ENCODE assay signal across 2 cellular contexts in genomic region chr1:23460519-23460918, GRCh38.
TF ChIP-seq lines count a peak whose summit lies in the region.

No MANE protein-coding gene starts in this region.

TF ChIP-seq in K562, 482 proteins besides CTCF, POLR2A, EP300 and RAD21:
- TF ChIP-seq ZNF347 (CRISPR knock-in tag; IDR thresholded peaks at IDR 0.05; ENCODE audit: low read depth) (no peak), THAP7 (CRISPR knock-in tag; IDR thresholded peaks at IDR 0.05) (no peak), NFE2 (IDR thresholded peaks at IDR 0.05; ENCODE audit: low read depth) (peak; percentile 54), MAFK (IDR thresholded peaks at IDR 0.05; ENCODE audit: low read length) (peak; percentile 17; the same call in 1 of the 2 replicates), THRAP3 (IDR thresholded peaks at IDR 0.05; ENCODE audit: borderline replicate concordance) (no peak), RFX7 (CRISPR knock-in tag; IDR thresholded peaks at IDR 0.05) (no peak), C11orf30 (IDR thresholded peaks at IDR 0.05; ENCODE audit: low read depth) (peak; percentile 67), CBFB (CRISPR knock-in tag; IDR thresholded peaks at IDR 0.05) (no peak), ZNF316 (IDR thresholded peaks at IDR 0.05) (peak; percentile 71), MAFG (tag; conservative IDR thresholded peaks at IDR 0.05) (peak; percentile 59)
- TF ChIP-seq, protein P1, sequence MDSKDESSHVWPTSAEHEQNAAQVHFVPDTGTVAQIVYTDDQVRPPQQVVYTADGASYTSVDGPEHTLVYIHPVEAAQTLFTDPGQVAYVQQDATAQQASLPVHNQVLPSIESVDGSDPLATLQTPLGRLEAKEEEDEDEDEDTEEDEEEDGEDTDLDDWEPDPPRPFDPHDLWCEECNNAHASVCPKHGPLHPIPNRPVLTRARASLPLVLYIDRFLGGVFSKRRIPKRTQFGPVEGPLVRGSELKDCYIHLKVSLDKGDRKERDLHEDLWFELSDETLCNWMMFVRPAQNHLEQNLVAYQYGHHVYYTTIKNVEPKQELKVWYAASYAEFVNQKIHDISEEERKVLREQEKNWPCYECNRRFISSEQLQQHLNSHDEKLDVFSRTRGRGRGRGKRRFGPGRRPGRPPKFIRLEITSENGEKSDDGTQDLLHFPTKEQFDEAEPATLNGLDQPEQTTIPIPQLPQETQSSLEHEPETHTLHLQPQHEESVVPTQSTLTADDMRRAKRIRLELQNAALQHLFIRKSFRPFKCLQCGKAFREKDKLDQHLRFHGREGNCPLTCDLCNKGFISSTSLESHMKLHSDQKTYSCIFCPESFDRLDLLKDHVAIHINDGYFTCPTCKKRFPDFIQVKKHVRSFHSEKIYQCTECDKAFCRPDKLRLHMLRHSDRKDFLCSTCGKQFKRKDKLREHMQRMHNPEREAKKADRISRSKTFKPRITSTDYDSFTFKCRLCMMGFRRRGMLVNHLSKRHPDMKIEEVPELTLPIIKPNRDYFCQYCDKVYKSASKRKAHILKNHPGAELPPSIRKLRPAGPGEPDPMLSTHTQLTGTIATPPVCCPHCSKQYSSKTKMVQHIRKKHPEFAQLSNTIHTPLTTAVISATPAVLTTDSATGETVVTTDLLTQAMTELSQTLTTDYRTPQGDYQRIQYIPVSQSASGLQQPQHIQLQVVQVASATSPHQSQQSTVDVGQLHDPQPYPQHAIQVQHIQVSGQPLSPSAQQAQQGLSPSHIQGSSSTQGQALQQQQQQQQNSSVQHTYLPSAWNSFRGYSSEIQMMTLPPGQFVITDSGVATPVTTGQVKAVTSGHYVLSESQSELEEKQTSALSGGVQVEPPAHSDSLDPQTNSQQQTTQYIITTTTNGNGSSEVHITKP (IDR thresholded peaks at IDR 0.05; ENCODE audit: partially characterized antibody) = peak; percentile 36
TF ChIP-seq in K562: peak in this region for 6.

TF ChIP-seq in endothelial cell of umbilical vein, 7 proteins besides CTCF, POLR2A, EP300 and RAD21:
- TF ChIP-seq, protein P2, sequence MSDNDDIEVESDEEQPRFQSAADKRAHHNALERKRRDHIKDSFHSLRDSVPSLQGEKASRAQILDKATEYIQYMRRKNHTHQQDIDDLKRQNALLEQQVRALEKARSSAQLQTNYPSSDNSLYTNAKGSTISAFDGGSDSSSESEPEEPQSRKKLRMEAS (IDR thresholded peaks at IDR 0.05; ENCODE audit: insufficient read depth, insufficient read length) = no peak
- TF ChIP-seq JUN (IDR thresholded peaks at IDR 0.05; ENCODE audit: borderline replicate concordance, insufficient read depth, insufficient read length, low read depth) = no peak
- no peak for TF ChIP-seq GATA2 (IDR thresholded peaks at IDR 0.05; ENCODE audit: insufficient read depth, insufficient read length, low read depth, low read length)
- no peak for TF ChIP-seq POLR2AphosphoS5 (IDR thresholded peaks at IDR 0.05; ENCODE audit: insufficient read depth, low read depth, low read length)
- no peak for TF ChIP-seq MYC (IDR thresholded peaks at IDR 0.05; ENCODE audit: low read depth, low read length)
- no peak for TF ChIP-seq FOS (IDR thresholded peaks at IDR 0.05; ENCODE audit: borderline replicate concordance, insufficient read depth, low read length)
- no peak for TF ChIP-seq EZH2 (IDR thresholded peaks at IDR 0.05; ENCODE audit: borderline replicate concordance, low read depth, low read length, severe bottlenecking)
